Comparison of ENCODE assay signal across 15 cellular contexts in genomic region chr12:124531281-124531745, GRCh38. TPM values are rescaled to one million over a fixed set of nuclear protein-coding genes. Genes with fewer than 3 reads are reported as not detected.
DNase-seq lines count a peak whose midpoint lies in the region; ATAC-seq and TF ChIP-seq lines count a peak whose summit lies in the region.
"Had no signal": no experiment of that assay in that cellular context is flagged by ENCODE, and none has a peak within 500 bp of the region (broad histone marks: within the 10 kb centered on the region; RNA-seq: fewer than 3 reads in every experiment).

No MANE protein-coding gene starts in this region.

- H3K9me3 ChIP-seq in Panc1 (ENCODE audit: control insufficient read depth, insufficient read depth, low read depth, low read length) = no peaks in the 10 kb centered on the region
- H3K9me3 ChIP-seq in Karpas-422 (ENCODE audit: low read length) = no peaks in the 10 kb centered on the region
- H3K9me3 ChIP-seq: gastrocnemius medialis, spleen had no signal

- no peak for TF ChIP-seq CTCF in Panc1 (IDR thresholded peaks at IDR 0.05)

- in situ Hi-C loops in Panc1 (cut with HindIII; ENCODE audit: low pct_unique_long_range_greater_than_20kb, low sequenced_read_pairs) = no loop called here

- no peak overlapping the region for H2AFZ ChIP-seq in Karpas-422 (ENCODE audit: low read length)
- H2AFZ ChIP-seq: PC-9 had no signal

- ATAC-seq in Panc1 = peak; percentile 17; the same call in 1 of the 2 replicates
- peak; percentile 63 for ATAC-seq in left ventricle myocardium superior
- ATAC-seq in HG02970 (IDR thresholded peaks at IDR 0.05; ENCODE audit: low FRiP score, unreplicated experiment) = no peak
- ATAC-seq: gastrocnemius medialis, left colon, T-helper 17 cell had no signal

- intact Hi-C loops in Panc1 (cut with micrococcal nuclease; ENCODE audit: unreplicated experiment) = no loop called here
- intact Hi-C loops in left ventricle myocardium superior (cut with micrococcal nuclease) = no loop called here

- H3K27ac ChIP-seq in Panc1 (ENCODE audit: low read length) = no peak overlapping the region
- peak overlapping the region; percentile 56 for H3K27ac ChIP-seq in substantia nigra (ENCODE audit: low read depth, low read length, poor library complexity, severe bottlenecking)
- no peak overlapping the region for H3K27ac ChIP-seq in Karpas-422 (ENCODE audit: low read length)
- H3K27ac ChIP-seq: gastrocnemius medialis, PC-9 had no signal

- DNase-seq in NCI-H524 (lab: John Stamatoyannopoulos, UW) (peak; percentile 68 to 69), NCI-H524 treated with DMSO at 0.1 percent for 48 hours (lab: John Stamatoyannopoulos, UW) (no peak), Panc1 (ENCODE audit: low read depth, low spot score) (no peak), left ventricle myocardium superior (peak; percentile 62), substantia nigra (lab: John Stamatoyannopoulos, UW) (no peak), C1 segment of cervical spinal cord (lab: John Stamatoyannopoulos, UW) (no peak), Karpas-422 (no peak)
- DNase-seq: activated CD4-positive, alpha-beta T cell treated with anti-CD3 and anti-CD28 coated beads for 4 hours; gastrocnemius medialis; left colon; NCI-H2029 treated with DMSO at 0.1 percent for 48 hours; PC-9; spleen; T-helper 17 cell had no signal

- POLR2A ChIA-PET in Panc1 (lab: Charles Lee) = no interaction called here

- no TSS peak for BruUV-seq in Panc1 (replicated peaks; lab: Mats Ljungman, UMichigan)

- H3K79me2 ChIP-seq in Karpas-422 (ENCODE audit: low read length) = peaks cover 95% of the 10 kb centered on the region

- CTCF ChIA-PET in Panc1 (lab: Charles Lee) = no interaction called here

- no peak overlapping the region for H3K4me3 ChIP-seq in Panc1 (ENCODE audit: low read depth in 2 of 2, low read length in 2 of 2)
- H3K4me3 ChIP-seq in Karpas-422 (ENCODE audit: low read length) = no peak overlapping the region
- H3K4me3 ChIP-seq: gastrocnemius medialis, PC-9, spleen had no signal

- H3K9me2 ChIP-seq in Karpas-422 (replicated peaks; ENCODE audit: insufficient read depth, low read length) = no peaks in the 10 kb centered on the region

- no peak overlapping the region for H3K4me2 ChIP-seq in Karpas-422 (ENCODE audit: low read depth, low read length, poor library complexity, severe bottlenecking)
- H3K4me2 ChIP-seq: PC-9 had no signal

- H3K27me3 ChIP-seq in Panc1 (ENCODE audit: control insufficient read depth, insufficient read depth, low read length) (no peaks in the 10 kb centered on the region), Karpas-422 (ENCODE audit: low read length) (no peaks in the 10 kb centered on the region)
- H3K27me3 ChIP-seq: gastrocnemius medialis, spleen had no signal

- H3K9ac ChIP-seq in Karpas-422 (ENCODE audit: low read length) = no peak overlapping the region

- H3K4me1 ChIP-seq in Panc1 (ENCODE audit: control insufficient read depth, insufficient read depth, low read length) (peaks cover 71% of the 10 kb centered on the region), Karpas-422 (ENCODE audit: low read length) (peaks cover 4% of the 10 kb centered on the region; the same call in 1 of the 2 replicates)

- H4K20me1 ChIP-seq in Karpas-422 (ENCODE audit: insufficient read depth, low read depth, low read length) = peaks cover 48% of the 10 kb centered on the region

- H3K36me3 ChIP-seq in Panc1 (ENCODE audit: control insufficient read depth, insufficient read depth, low read length) (no peaks in the 10 kb centered on the region), Karpas-422 (ENCODE audit: insufficient read depth, low read length) (no peaks in the 10 kb centered on the region)
- H3K36me3 ChIP-seq: gastrocnemius medialis had no signal

RNA-seq across cellular contexts. Expression of gene NCOR2, which starts 36.1 kb away (rescaled TPM):
- total RNA-seq in Panc1 (2021; ENCODE audit: unreplicated experiment) (461 TPM), left ventricle myocardium superior (142 TPM)
- polyA plus RNA-seq in Panc1 (2012; ENCODE audit: insufficient read length) = 441 TPM
- 36.8 and 75.4 TPM in 2 replicates for total RNA-seq in Karpas-422 (2014; rRNA removed; shearing (Covaris generic); ENCODE audit: low replicate concordance)

Comparison
In these comparisons a context has a peak if more than half of its experiments do, and no peak if none do; other contexts are left out.
1. DNase-seq: peak in NCI-H524 (2 of 2) and left ventricle myocardium superior (single experiment); none in NCI-H524 treated with DMSO at 0.1 percent for 48 hours (single experiment), Panc1 (single experiment), substantia nigra (0 of 49), C1 segment of cervical spinal cord (0 of 14) and Karpas-422 (single experiment).